35 cellular contexts compared by ENCODE assay signal in the genomic region with DNA sequence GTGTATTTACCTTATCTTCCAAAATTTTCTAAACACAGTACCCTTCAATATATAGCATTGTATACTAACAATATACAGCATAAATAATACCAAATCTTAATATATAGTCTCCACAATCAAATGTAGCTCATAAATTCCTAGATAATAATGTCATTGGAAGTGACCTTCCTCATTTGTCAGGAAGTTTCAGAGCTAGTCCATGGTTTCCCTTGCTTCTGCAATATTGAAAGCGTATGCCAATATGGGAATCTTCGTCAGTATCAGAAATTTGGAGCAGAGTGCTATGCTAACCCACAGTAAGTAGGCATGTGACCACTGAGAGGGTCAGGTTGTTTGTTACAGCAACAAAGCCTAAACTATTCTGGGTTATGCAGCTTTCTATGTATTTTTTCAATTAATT.
DNase-seq lines count a peak whose midpoint lies in the region; ATAC-seq, FAIRE-seq and TF ChIP-seq lines count a peak whose summit lies in the region.
"Had no signal": no experiment of that assay in that cellular context is flagged by ENCODE, and none has a peak within 500 bp of the region (broad histone marks: within the 10 kb centered on the region; RNA-seq: fewer than 3 reads in every experiment).

No MANE protein-coding gene starts in this region.

- TF ChIP-seq RAD21 in H1 (IDR thresholded peaks at IDR 0.05 in 1 of 2, conservative IDR thresholded peaks at IDR 0.05 in 1 of 2; ENCODE audit: low read depth in 2 of 2, low read length in 2 of 2), result no peak

- no peak overlapping the region for H3K14ac ChIP-seq in H1 (ENCODE audit: insufficient read length)

- no peaks in the 10 kb centered on the region for H3K4me1 ChIP-seq in GM23338 (ENCODE audit: insufficient read depth)
- H3K4me1 ChIP-seq in H1 (replicated peaks in 1 of 4; ENCODE audit: control insufficient read depth in 3 of 4, insufficient read depth in 4 of 4, low read length in 3 of 4), result no peaks in the 10 kb centered on the region
- H3K4me1 ChIP-seq in gastrocnemius medialis, result no peaks in the 10 kb centered on the region
- H3K4me1 ChIP-seq: A549; BE2C; BLaER1; BLaER1 treated with 17β-estradiol and CSF1 and Interleukin-3, amounts not matched to agents 10 nM and 100 nM; Caco-2 had no signal

- TF ChIP-seq CTCF in GM23338 (conservative IDR thresholded peaks at IDR 0.05; ENCODE audit: low read depth in 2 of 2), result no peak
- no peak for TF ChIP-seq CTCF in WTC11 (IDR thresholded peaks at IDR 0.05)
- TF ChIP-seq CTCF in H1 (IDR thresholded peaks at IDR 0.05; ENCODE audit: control extremely low read depth in 1 of 3, insufficient read depth in 1 of 3, low read depth in 1 of 3, low read length in 3 of 3), result no peak
- TF ChIP-seq CTCF in gastrocnemius medialis (IDR thresholded peaks at IDR 0.05 in 4 of 5, conservative IDR thresholded peaks at IDR 0.05 in 1 of 5), result no peak
- TF ChIP-seq CTCF in natural killer cell (IDR thresholded peaks at IDR 0.05), result no peak

- H3K18ac ChIP-seq in H1 (ENCODE audit: extremely low read depth, low read length), result no peak overlapping the region

- peak; percentile 53 for FAIRE-seq in H54 (lab: Jason Lieb, UNC)
- no peak for FAIRE-seq in H1 (lab: Jason Lieb, UNC)
- FAIRE-seq: A549 had no signal

- H3K9me2 ChIP-seq in GM23338 (ENCODE audit: insufficient read depth), result no peaks in the 10 kb centered on the region

- H3K4me1 Mint-ChIP-seq in GM23338, result peaks cover 15% of the 10 kb centered on the region
- H3K4me1 Mint-ChIP-seq in WTC11, result peaks cover 3% of the 10 kb centered on the region
- H3K4me1 Mint-ChIP-seq in natural killer cell, result no peaks in the 10 kb centered on the region
- H3K4me1 Mint-ChIP-seq: B cell; CD14-positive monocyte; CD4-positive, alpha-beta memory T cell; CD4-positive, CD25-positive, alpha-beta regulatory T cell; CD8-positive, alpha-beta memory T cell had no signal

- H2AFZ ChIP-seq in GM23338 (no peak overlapping the region), H1 (ENCODE audit: low read length) (no peak overlapping the region)

- no peak overlapping the region for H2BK120ac ChIP-seq in H1 (replicated peaks; ENCODE audit: low read depth, low read length)

- H3K4me2 ChIP-seq in GM23338 (no peak overlapping the region), H1 (ENCODE audit: insufficient read depth in 1 of 2, low read depth in 2 of 2, low read length in 2 of 2) (no peak overlapping the region)
- H3K4me2 ChIP-seq: A549; BLaER1; BLaER1 treated with 17β-estradiol and CSF1 and Interleukin-3, amounts not matched to agents 10 nM and 100 nM had no signal

- H4K8ac ChIP-seq in H1 (ENCODE audit: extremely low read depth, insufficient read depth, low read length), result no peak overlapping the region

- H3K23ac ChIP-seq in H1 (ENCODE audit: insufficient read length), result no peak overlapping the region

- no peak overlapping the region for H4K5ac ChIP-seq in H1 (ENCODE audit: insufficient read length, low read depth, low read length)

- TF ChIP-seq EP300 in H1 (IDR thresholded peaks at IDR 0.05; ENCODE audit: borderline replicate concordance in 1 of 2, low read depth in 2 of 2, low read length in 2 of 2), result no peak

- H4K20me1 ChIP-seq in GM23338 (replicated peaks; ENCODE audit: insufficient read depth), result peaks cover 37% of the 10 kb centered on the region
- H4K20me1 ChIP-seq in H1 (replicated peaks in 1 of 2; ENCODE audit: control insufficient read depth in 1 of 2, insufficient read depth in 2 of 2, low read length in 2 of 2), result peaks cover 8 to 10% of the 10 kb centered on the region in 2 experiments
- H4K20me1 ChIP-seq: BLaER1; BLaER1 treated with 17β-estradiol and CSF1 and Interleukin-3, amounts not matched to agents 10 nM and 100 nM had no signal

- H3K36me3 Mint-ChIP-seq in GM23338 (ENCODE audit: low read depth) (peaks cover 20% of the 10 kb centered on the region; the same call in 2 of the 3 replicates), WTC11 (peaks cover 9% of the 10 kb centered on the region), natural killer cell (no peaks in the 10 kb centered on the region)
- H3K36me3 Mint-ChIP-seq: CD14-positive monocyte; CD4-positive, alpha-beta memory T cell; CD4-positive, CD25-positive, alpha-beta regulatory T cell; CD8-positive, alpha-beta memory T cell; CD8-positive, alpha-beta T cell had no signal

- H3K9me3 Mint-ChIP-seq in GM23338 (no peaks in the 10 kb centered on the region; the same call in 1 of the 3 replicates), WTC11 (no peaks in the 10 kb centered on the region), natural killer cell (peaks cover 7% of the 10 kb centered on the region in 2 donors)

- no peak overlapping the region for H2BK5ac ChIP-seq in H1 (ENCODE audit: low read depth, low read length)

- ATAC-seq in GM23338 (no peak), WTC11 (no peak), gastrocnemius medialis (no peak), HG03175 (IDR thresholded peaks at IDR 0.05; ENCODE audit: unreplicated experiment) (no peak), natural killer cell (no peak)
- ATAC-seq: A549; CD8-positive, alpha-beta T cell had no signal

- peak overlapping the region; percentile 5; the same call in 1 of the 2 replicates for H3K27ac ChIP-seq in GM23338 (ENCODE audit: low read depth)
- H3K27ac ChIP-seq in H1 (ENCODE audit: low read depth, low read length), result no peak overlapping the region
- H3K27ac ChIP-seq in gastrocnemius medialis, result no peak overlapping the region
- H3K27ac ChIP-seq: 22Rv1; A549; BLaER1; BLaER1 treated with 17β-estradiol and CSF1 and Interleukin-3, amounts not matched to agents 10 nM and 100 nM; C4-2B had no signal

- no peak overlapping the region for H2AK5ac ChIP-seq in H1 (ENCODE audit: low read depth, low read length)

- in situ Hi-C loops in gastrocnemius medialis (cut with MboI; ENCODE audit: low sequenced_read_pairs in 4 of 4), result no loop called here

- DNase-seq in GM23338 (ENCODE audit: low spot score) (no peak), H54 (ENCODE audit: insufficient read length, low spot score) (no peak), WTC11 (ENCODE audit: low spot score) (no peak), H1 (ENCODE audit: low read depth in 1 of 2, low spot score in 2 of 2) (no peak), gastrocnemius medialis (no peak), NCI-H2196 (lab: John Stamatoyannopoulos, UW; ENCODE audit: unreplicated experiment) (no peak), natural killer cell (no peak)
- DNase-seq: 8988T; ACHN; AML-193; BE2C; C1 segment of cervical spinal cord; Caco-2; Calu3; CD4-positive, alpha-beta memory T cell; CD4-positive, alpha-beta T cell; CD4-positive, CD25-positive, alpha-beta regulatory T cell; CD8-positive, alpha-beta memory T cell; CD8-positive, alpha-beta T cell; COR-L47; DMS 273 treated with DMSO at 0.1 percent for 48 hours; DMS153; DMS53; DMS79; DMS79 treated with DMSO at 0.1 percent for 48 hours; DND-41; EL had no signal

- H3K27ac Mint-ChIP-seq in GM23338, result 0 out of 2 replicates have a peak overlapping the region, but pooled peaks have one; percentile 4
- H3K27ac Mint-ChIP-seq in WTC11, result no peak overlapping the region
- no peak overlapping the region for H3K27ac Mint-ChIP-seq in natural killer cell
- H3K27ac Mint-ChIP-seq: B cell; CD14-positive monocyte; CD4-positive, alpha-beta memory T cell; CD4-positive, alpha-beta T cell; CD4-positive, CD25-positive, alpha-beta regulatory T cell; CD8-positive, alpha-beta memory T cell; CD8-positive, alpha-beta T cell had no signal

- H3F3A ChIP-seq in GM23338 (replicated peaks; ENCODE audit: low read depth), result peaks cover 14% of the 10 kb centered on the region; the same call in 1 of the 2 replicates

- H3K27me3 Mint-ChIP-seq in GM23338 (ENCODE audit: insufficient read depth, low read depth, poor library complexity) (peaks cover 3% of the 10 kb centered on the region), WTC11 (ENCODE audit: low read depth) (no peaks in the 10 kb centered on the region), natural killer cell (ENCODE audit: low read depth in 2 of 2) (no peaks in the 10 kb centered on the region)
- H3K27me3 Mint-ChIP-seq: B cell; CD4-positive, alpha-beta memory T cell; CD4-positive, alpha-beta T cell; CD4-positive, CD25-positive, alpha-beta regulatory T cell; CD8-positive, alpha-beta memory T cell had no signal

- H3K79me2 ChIP-seq in GM23338 (replicated peaks; ENCODE audit: insufficient read depth) (peaks cover 18% of the 10 kb centered on the region), H1 (ENCODE audit: control insufficient read depth in 1 of 2, insufficient read depth in 2 of 2, low read length in 2 of 2) (peaks cover 0 to 19% of the 10 kb centered on the region in 2 experiments; a peak in 2 of 4 replicates)

- 90% methylated on average over 2 of the region's 2 CpGs; no CpG with 5 or more reads in 1 of the 2 experiments for WGBS in H1 (ENCODE audit: extremely low coverage in 1 of 2, insufficient coverage in 1 of 2, insufficient read length in 1 of 2, insufficient replicate concordance in 2 of 2, low coverage in 1 of 2, low lambda C conversion rate in 2 of 2, missing lambda C conversion rate in 1 of 2), 2 experiments

- H3K9me3 ChIP-seq in H1 (ENCODE audit: insufficient read depth in 2 of 2, low read depth in 1 of 2, low read length in 1 of 2) (no peaks in the 10 kb centered on the region), gastrocnemius medialis (no peaks in the 10 kb centered on the region)
- H3K9me3 ChIP-seq: A549; BE2C; BLaER1; BLaER1 treated with 17β-estradiol and CSF1 and Interleukin-3, amounts not matched to agents 10 nM and 100 nM; Caco-2 had no signal

- no peak overlapping the region for H3K4me3 ChIP-seq in GM23338
- H3K4me3 ChIP-seq in H1 (ENCODE audit: extremely low read depth in 1 of 4, insufficient read depth in 2 of 4, low read depth in 3 of 4, low read length in 4 of 4), result no peak overlapping the region
- H3K4me3 ChIP-seq in gastrocnemius medialis, result no peak overlapping the region
- H3K4me3 ChIP-seq: A549; BLaER1; BLaER1 treated with 17β-estradiol and CSF1 and Interleukin-3, amounts not matched to agents 10 nM and 100 nM had no signal

- no peaks in the 10 kb centered on the region for H3K23me2 ChIP-seq in H1 (ENCODE audit: low read depth, low read length)

- no peak overlapping the region for H2BK15ac ChIP-seq in H1 (ENCODE audit: low read length)

- H3K4ac ChIP-seq in H1 (replicated peaks; ENCODE audit: insufficient read length, low read depth, low read length), result no peak overlapping the region

- intact Hi-C loops in gastrocnemius medialis (cut with DNase I; ENCODE audit: low total_unique reads), result no loop called here
- intact Hi-C loops in natural killer cell (cut with micrococcal nuclease), result no loop called here

- H2BK20ac ChIP-seq in H1 (ENCODE audit: low read length), result no peak overlapping the region

- H3K27me3 ChIP-seq in GM23338 (ENCODE audit: insufficient read depth) (no peaks in the 10 kb centered on the region), H1 (replicated peaks in 1 of 4; ENCODE audit: control insufficient read depth in 3 of 4, extremely low read depth in 1 of 4, insufficient read depth in 3 of 4, low read length in 3 of 4) (no peaks in the 10 kb centered on the region), gastrocnemius medialis (no peaks in the 10 kb centered on the region)
- H3K27me3 ChIP-seq: BE2C; BLaER1; BLaER1 treated with 17β-estradiol and CSF1 and Interleukin-3, amounts not matched to agents 10 nM and 100 nM had no signal

- H3K36me3 ChIP-seq in GM23338 (ENCODE audit: insufficient read depth) (peaks cover 4% of the 10 kb centered on the region; the same call in 1 of the 2 replicates), H1 (ENCODE audit: control insufficient read depth in 2 of 4, insufficient read depth in 4 of 4, low read length in 3 of 4) (peaks cover 0 to 43% (median 4%) of the 10 kb centered on the region in 4 experiments; a peak in 3 of 8 replicates), gastrocnemius medialis (no peaks in the 10 kb centered on the region)
- H3K36me3 ChIP-seq: BE2C; BLaER1; BLaER1 treated with 17β-estradiol and CSF1 and Interleukin-3, amounts not matched to agents 10 nM and 100 nM had no signal

- CTCF ChIA-PET in WTC11 (lab: Charles Lee) (no interaction called here), H1 (lab: Charles Lee; ENCODE audit: partially characterized antibody) (no interaction called here)

- H3K56ac ChIP-seq in H1 (replicated peaks; ENCODE audit: insufficient read length, low read depth, low read length), result no peak overlapping the region

- H2BK12ac ChIP-seq in H1 (ENCODE audit: low read depth, low read length), result no peak overlapping the region

- POLR2A ChIA-PET in WTC11 (lab: Charles Lee), result no interaction called here
- POLR2A ChIA-PET in H1 (lab: Charles Lee; ENCODE audit: partially characterized antibody), result interaction anchor here (0.8 to 2.6 kb wide), 6 partner anchors 8 to 118 kb away, joined by 3 to 10 read pairs (median 5); no protein-coding TSS in a partner anchor

- no peak for TF ChIP-seq POLR2A in H54 (IDR thresholded peaks at IDR 0.05; ENCODE audit: low read depth, low read length)
- no peak; a peak in 1 of 3 replicates for TF ChIP-seq POLR2A in H1 (IDR thresholded peaks at IDR 0.05; ENCODE audit: control extremely low read depth in 1 of 2, low read depth in 2 of 2, low read length in 2 of 2)
- no peak for TF ChIP-seq POLR2A in gastrocnemius medialis (IDR thresholded peaks at IDR 0.05)

- H4K91ac ChIP-seq in H1 (replicated peaks; ENCODE audit: insufficient read length, low read length), result no peak overlapping the region

- no peak overlapping the region for H3K9ac ChIP-seq in H1 (replicated peaks in 1 of 4; ENCODE audit: extremely low read depth in 1 of 4, low read depth in 3 of 4, low read length in 3 of 4)
- H3K9ac ChIP-seq: BLaER1; BLaER1 treated with 17β-estradiol and CSF1 and Interleukin-3, amounts not matched to agents 10 nM and 100 nM had no signal

- H3K4me3 Mint-ChIP-seq in GM23338 (no peak overlapping the region), WTC11 (no peak overlapping the region), natural killer cell (no peak overlapping the region)
- H3K4me3 Mint-ChIP-seq: B cell; CD14-positive monocyte; CD4-positive, alpha-beta memory T cell; CD4-positive, alpha-beta T cell; CD4-positive, CD25-positive, alpha-beta regulatory T cell; CD8-positive, alpha-beta memory T cell; CD8-positive, alpha-beta T cell had no signal

- H3K79me1 ChIP-seq in H1 (ENCODE audit: low read depth, low read length), result no peaks in the 10 kb centered on the region
